In the genomic region with DNA sequence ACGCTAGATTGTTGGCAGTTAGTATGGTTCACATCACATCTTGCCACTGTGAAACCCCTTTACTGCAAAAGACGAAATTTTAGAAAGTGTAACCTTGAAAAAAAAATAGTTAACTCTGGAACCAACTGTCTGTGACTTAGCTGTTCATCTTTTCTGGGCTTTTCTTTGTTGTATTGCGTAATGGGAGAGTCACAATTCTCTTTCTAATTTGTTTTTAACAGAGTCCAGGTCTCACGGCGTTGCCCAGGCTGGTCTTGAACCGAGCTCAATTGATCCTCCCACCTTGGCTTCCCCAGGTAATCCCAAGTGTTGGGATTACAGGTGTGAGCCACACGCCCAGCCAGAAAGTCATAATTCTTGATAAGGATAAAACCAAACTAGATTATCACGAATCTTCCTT, we compare ENCODE assay signal across 26 cellular contexts. TPM values are rescaled to one million over a fixed set of nuclear protein-coding genes. Genes with fewer than 3 reads are reported as not detected.
DNase-seq lines count a peak whose midpoint lies in the region; ATAC-seq, FAIRE-seq and TF ChIP-seq lines count a peak whose summit lies in the region.
"Had no signal": no experiment of that assay in that cellular context is flagged by ENCODE, and none has a peak within 500 bp of the region (broad histone marks: within the 10 kb centered on the region; RNA-seq: fewer than 3 reads in every experiment).

No MANE protein-coding gene starts in this region.

- H3K4ac ChIP-seq in H9 (ENCODE audit: low read depth, low read length), result no peak overlapping the region

- no peak overlapping the region for H4K5ac ChIP-seq in H9 (ENCODE audit: insufficient read length, low read depth, low read length)

- peaks cover 54% of the 10 kb centered on the region; the same call in 1 of the 2 replicates for H3K79me2 ChIP-seq in H9 (ENCODE audit: insufficient read depth, low read length)

- H3K9me3 ChIP-seq in A549 (no peaks in the 10 kb centered on the region), H9 (ENCODE audit: control insufficient read depth, low read depth, low read length) (no peaks in the 10 kb centered on the region), Peyer's patch (no peaks in the 10 kb centered on the region)
- H3K9me3 ChIP-seq: HAP-1, upper lobe of left lung had no signal

- no peak overlapping the region for H3K9ac ChIP-seq in H9 (ENCODE audit: extremely low read depth, insufficient read length, low read length)

- no peak overlapping the region for H3K56ac ChIP-seq in H9 (ENCODE audit: insufficient read length, low read depth, low read length)

- TF ChIP-seq CTCF in A549 (IDR thresholded peaks at IDR 0.05) (no peak), H9 (conservative IDR thresholded peaks at IDR 0.05) (no peak), glutamatergic neuron (IDR thresholded peaks at IDR 0.05; ENCODE audit: partially characterized antibody, unreplicated experiment) (no peak), Peyer's patch (IDR thresholded peaks at IDR 0.05) (no peak)

- H3K18ac ChIP-seq in H9 (ENCODE audit: insufficient read length, low read depth, low read length), result no peak overlapping the region

- H2BK5ac ChIP-seq in H9 (ENCODE audit: insufficient read length, low read length), result no peak overlapping the region

- no peak overlapping the region for H2BK120ac ChIP-seq in H9 (ENCODE audit: low read depth, low read length, poor library complexity, severe bottlenecking)

- no peak for ATAC-seq in A549
- ATAC-seq in activated T-helper 17 cell treated with anti-CD3 and anti-CD28 coated beads, Interleukin-2, amount 50 U/mL, for 72 hours (replicated peaks), result no peak
- ATAC-seq: activated naive CD4-positive, alpha-beta T cell treated with anti-CD3 and anti-CD28 coated beads, Interleukin-2, amount 50 U/mL, for 72 hours; naive thymus-derived CD4-positive, alpha-beta T cell had no signal

- H2BK15ac ChIP-seq in H9 (ENCODE audit: low read depth, low read length), result no peak overlapping the region

- CTCF ChIA-PET in A549 (lab: Yijun Ruan, JAX), result no interaction called here

- TF ChIP-seq EP300 in A549 (IDR thresholded peaks at IDR 0.05), result no peak

- H3K4me1 ChIP-seq in A549, result peaks cover 15% of the 10 kb centered on the region; the same call in 2 of the 3 replicates
- H3K4me1 ChIP-seq in H9 (ENCODE audit: insufficient read depth, low read length), result peaks cover 3% of the 10 kb centered on the region; the same call in 1 of the 2 replicates
- no peaks in the 10 kb centered on the region for H3K4me1 ChIP-seq in Peyer's patch

- DNase-seq in A549 (ENCODE audit: low read depth in 1 of 2, low spot score in 1 of 2), result no peak
- DNase-seq in H9, result no peak
- DNase-seq in glutamatergic neuron, result no peak
- no peak for DNase-seq in NCI-H1417 treated with DMSO at 0.1 percent for 48 hours (lab: John Stamatoyannopoulos, UW)
- no peak for DNase-seq in EL
- no peak for DNase-seq in Peyer's patch
- DNase-seq in kidney glomerular epithelial cell (lab: John Stamatoyannopoulos, UW), result no peak
- DNase-seq: activated CD4-positive, alpha-beta T cell treated with anti-CD3 and anti-CD28 coated beads, Interleukin-2, amount 50 U/mL, for 48 hours; aorta; GDM1; KG1; midbrain; MM.1S; naive thymus-derived CD4-positive, alpha-beta T cell; NCI-H146; NCI-H446 treated with DMSO at 0.1 percent for 48 hours; NCI-H82; occipital lobe; stimulated activated CD8-positive, alpha-beta memory T cell treated with anti-CD3 and anti-CD28 coated beads, Interleukin-4, amount 100 ng/mL, for 48 hours had no signal

- H3K4me3 Mint-ChIP-seq in H9 (no peak overlapping the region), glutamatergic neuron (ENCODE audit: unreplicated experiment) (no peak overlapping the region)
- H3K4me3 Mint-ChIP-seq in activated T-helper 17 cell treated with anti-CD3 and anti-CD28 coated beads, Interleukin-2, amount 50 U/mL, for 72 hours, result no peak overlapping the region
- H3K4me3 Mint-ChIP-seq: dendritic cell treated with granulocyte-macrophage colony-stimulating factor and Interleukin-4, amounts not matched to agents 40 ng/mL and 50 ng/mL, for 4 days had no signal

- no peak overlapping the region for H3K27ac ChIP-seq in A549
- H3K27ac ChIP-seq in H9 (ENCODE audit: insufficient read length, low read depth, low read length), result no peak overlapping the region
- no peak overlapping the region for H3K27ac ChIP-seq in Peyer's patch
- H3K27ac ChIP-seq: SK-N-MC, upper lobe of left lung had no signal

- H3K23ac ChIP-seq in H9 (ENCODE audit: insufficient read length, low read depth, low read length), result no peak overlapping the region

- H3T11ph ChIP-seq in H9 (ENCODE audit: low read length), result no peak overlapping the region

- POLR2A ChIA-PET in A549 (lab: Yijun Ruan, JAX), result no interaction called here

- H3K14ac ChIP-seq in H9 (ENCODE audit: insufficient read depth, low read length), result no peak overlapping the region

- H3K36me3 ChIP-seq in Peyer's patch, result peaks cover 0 to 2% (median 0%) of the 10 kb centered on the region in 3 donors

- H3K79me1 ChIP-seq in H9 (ENCODE audit: insufficient read depth, low read depth, low read length, poor library complexity, severe bottlenecking), result peaks cover 18% of the 10 kb centered on the region

- H3K27ac Mint-ChIP-seq in H9 (peak overlapping the region in 2 of 3 experiments; percentile 66 to 87; a peak in 3 of 7 replicates), glutamatergic neuron (ENCODE audit: unreplicated experiment) (peak overlapping the region; percentile 49)
- H3K27ac Mint-ChIP-seq in activated T-helper 17 cell treated with anti-CD3 and anti-CD28 coated beads, Interleukin-2, amount 50 U/mL, for 72 hours, result peak overlapping the region; percentile 16
- H3K27ac Mint-ChIP-seq: activated naive CD4-positive, alpha-beta T cell treated with anti-CD3 and anti-CD28 coated beads, Interleukin-2, amount 50 U/mL, for 72 hours; dendritic cell treated with granulocyte-macrophage colony-stimulating factor and Interleukin-4, amounts not matched to agents 40 ng/mL and 50 ng/mL, for 4 days had no signal

- no peak overlapping the region for H2BK20ac ChIP-seq in H9 (ENCODE audit: low read depth, low read length, poor library complexity, severe bottlenecking)

- 95% methylated on average over 8 of the region's 8 CpGs for WGBS in A549 (ENCODE audit: missing lambda C conversion rate)
- no CpG with 5 or more reads among the region's 8 CpGs for WGBS in H9 (ENCODE audit: extremely low coverage, insufficient read length, low lambda C conversion rate)

- no peak overlapping the region for H4K91ac ChIP-seq in H9 (ENCODE audit: insufficient read length, low read depth, low read length)

- H3K4me3 ChIP-seq in A549 (no peak overlapping the region), Peyer's patch (no peak overlapping the region)
- H3K4me3 ChIP-seq: HAP-1, SK-N-MC, upper lobe of left lung had no signal

- H2BK12ac ChIP-seq in H9 (ENCODE audit: insufficient read length, low read depth, low read length), result no peak overlapping the region

- no peaks in the 10 kb centered on the region for H3K9me3 Mint-ChIP-seq in H9
- no peaks in the 10 kb centered on the region for H3K9me3 Mint-ChIP-seq in activated T-helper 17 cell treated with anti-CD3 and anti-CD28 coated beads, Interleukin-2, amount 50 U/mL, for 72 hours
- H3K9me3 Mint-ChIP-seq in glutamatergic neuron (ENCODE audit: unreplicated experiment), result peaks cover 2% of the 10 kb centered on the region
- H3K9me3 Mint-ChIP-seq: activated naive CD4-positive, alpha-beta T cell treated with anti-CD3 and anti-CD28 coated beads, Interleukin-2, amount 50 U/mL, for 72 hours; dendritic cell treated with granulocyte-macrophage colony-stimulating factor and Interleukin-4, amounts not matched to agents 40 ng/mL and 50 ng/mL, for 4 days; naive thymus-derived CD4-positive, alpha-beta T cell had no signal

- H3K27me3 Mint-ChIP-seq in H9 (ENCODE audit: low read depth) (no peaks in the 10 kb centered on the region), glutamatergic neuron (ENCODE audit: unreplicated experiment) (no peaks in the 10 kb centered on the region)
- H3K27me3 Mint-ChIP-seq in activated T-helper 17 cell treated with anti-CD3 and anti-CD28 coated beads, Interleukin-2, amount 50 U/mL, for 72 hours, result no peaks in the 10 kb centered on the region
- H3K27me3 Mint-ChIP-seq: dendritic cell treated with granulocyte-macrophage colony-stimulating factor and Interleukin-4, amounts not matched to agents 40 ng/mL and 50 ng/mL, for 4 days; naive thymus-derived CD4-positive, alpha-beta T cell had no signal

- H3K4me2 ChIP-seq in A549 (no peak overlapping the region), H9 (ENCODE audit: insufficient read depth, insufficient read length, low read length) (no peak overlapping the region)

- H3K4me1 Mint-ChIP-seq in H9 (peaks cover 34 to 40% of the 10 kb centered on the region in 2 experiments), glutamatergic neuron (ENCODE audit: low read depth, unreplicated experiment) (peaks cover 27% of the 10 kb centered on the region)
- peaks cover 15% of the 10 kb centered on the region for H3K4me1 Mint-ChIP-seq in activated T-helper 17 cell treated with anti-CD3 and anti-CD28 coated beads, Interleukin-2, amount 50 U/mL, for 72 hours

- no peak overlapping the region for H4K8ac ChIP-seq in H9 (replicated peaks; ENCODE audit: insufficient read length, low read depth, low read length)

- no peak for TF ChIP-seq RAD21 in A549 (conservative IDR thresholded peaks at IDR 0.05 in 1 of 2, IDR thresholded peaks at IDR 0.05 in 1 of 2)

- no peak overlapping the region for H2AFZ ChIP-seq in H9 (ENCODE audit: low read length)

- peaks cover 0 to 10% (median 0%) of the 10 kb centered on the region in 3 experiments; a peak in 4 of 7 replicates for H3K36me3 Mint-ChIP-seq in H9 (ENCODE audit: insufficient read depth in 1 of 3, low read depth in 3 of 3)
- peaks cover 38% of the 10 kb centered on the region for H3K36me3 Mint-ChIP-seq in activated T-helper 17 cell treated with anti-CD3 and anti-CD28 coated beads, Interleukin-2, amount 50 U/mL, for 72 hours (ENCODE audit: low read depth)
- no peaks in the 10 kb centered on the region for H3K36me3 Mint-ChIP-seq in glutamatergic neuron (ENCODE audit: unreplicated experiment)
- H3K36me3 Mint-ChIP-seq: activated naive CD4-positive, alpha-beta T cell treated with anti-CD3 and anti-CD28 coated beads, Interleukin-2, amount 50 U/mL, for 72 hours had no signal

- H2AK5ac ChIP-seq in H9 (ENCODE audit: insufficient read length, low read length), result no peak overlapping the region

- H3K23me2 ChIP-seq in H9 (ENCODE audit: insufficient read length, low read depth, low read length, poor library complexity, severe bottlenecking), result no peaks in the 10 kb centered on the region

- TF ChIP-seq POLR2A in A549 (IDR thresholded peaks at IDR 0.05; ENCODE audit: low read length) (no peak), Peyer's patch (IDR thresholded peaks at IDR 0.05) (no peak)

- peaks cover 4% of the 10 kb centered on the region for H4K20me1 ChIP-seq in H9 (ENCODE audit: control insufficient read depth, insufficient read depth, insufficient read length)

- H3K27me3 ChIP-seq in H9 (ENCODE audit: insufficient read depth, low read length) (no peaks in the 10 kb centered on the region), Peyer's patch (no peaks in the 10 kb centered on the region)
- H3K27me3 ChIP-seq: upper lobe of left lung had no signal

- no peak for FAIRE-seq in A549 (lab: Jason Lieb, UNC)
- FAIRE-seq: islet of Langerhans had no signal

RNA-seq across cellular contexts. Expression of gene UBE3C, which starts 14.5 kb away (rescaled TPM):
- 64.5 and 73.2 TPM in 2 replicates for polyA plus RNA-seq in A549 (2011; rRNA removed)
- 29.9 and 36.3 TPM in 2 replicates for polyA plus RNA-seq in A549 (2012; cell fraction: cytosol; rRNA removed)
- polyA plus RNA-seq in A549 (2012; cell fraction: nucleus; rRNA removed), result 26.2 and 43.6 TPM in 2 replicates
- 52.1 to 52.8 TPM (median 52.2 TPM) in 3 replicates for polyA plus RNA-seq in A549 (2017; fragmentation: RNase III; extraction: RNeasy Plus Mini Kit Qiagen cat#74134 plus additional on column Dnase treatment)
- 70.8 and 73.4 TPM in 2 replicates for polyA minus RNA-seq in A549 (2011; rRNA and poly(A)+ RNA removed)
- total RNA-seq in H9 (2021), result 59.4 and 63.3 TPM in 2 replicates
- 10 to 100 TPM; 58.8 to 75.9 TPM for total RNA-seq in activated T-helper 17 cell treated with anti-CD3 and anti-CD28 coated beads, Interleukin-2, amount 50 U/mL, for 72 hours
- 52.5 TPM for total RNA-seq in glutamatergic neuron (ENCODE audit: unreplicated experiment)
- 100 to 1,000 TPM in 3 of 4 donors, 10 to 100 TPM in 1; 76.4 to 106 (median 101) TPM for total RNA-seq in Peyer's patch

Comparison
In these comparisons a context has a peak if more than half of its experiments do, and no peak if none do; other contexts are left out.
1. H3K27ac Mint-ChIP-seq: peak in every context shown above with its lines; median percentile 76 in H9; 49 in glutamatergic neuron; 16 in activated T-helper 17 cell treated with anti-CD3 and anti-CD28 coated beads, Interleukin-2, amount 50 U/mL, for 72 hours.